ENCODE assay signal across 7 cellular contexts in the genomic region with DNA sequence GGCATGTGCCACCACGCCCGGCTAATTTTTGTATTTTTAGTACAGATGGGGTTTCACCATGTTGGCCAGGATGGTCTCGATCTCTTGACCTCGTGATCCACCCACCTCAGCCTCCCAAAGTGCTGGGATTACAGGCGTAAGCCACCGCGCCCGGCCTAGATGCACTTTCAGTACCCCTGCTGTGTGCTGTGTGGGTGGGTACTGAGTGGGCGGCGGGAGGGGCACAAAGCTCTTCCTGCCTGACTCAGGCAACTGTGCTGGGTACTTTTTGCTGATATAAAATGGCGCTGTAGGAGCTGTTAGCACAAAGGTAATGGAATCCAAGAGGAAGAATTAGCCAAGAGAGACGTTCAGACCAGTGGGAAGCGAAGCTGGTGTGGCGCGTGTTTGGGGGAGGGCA.
A peak's percentile ranks its signal among the peaks of the same experiment; 100 is the strongest.
DNase-seq lines count a peak whose midpoint lies in the region; ATAC-seq and TF ChIP-seq lines count a peak whose summit lies in the region.
"Not testable (repeated sequence)": the region's sequence is repeated elsewhere in the genome, so short reads cannot be mapped to it uniquely, and the experiment has no call there.

No MANE protein-coding gene starts in this region.

- not testable (repeated sequence) for H3K27me3 ChIP-seq in PC-9 (ENCODE audit: insufficient read depth, low read depth); neural progenitor cell

- BruUV-seq in PC-9 (replicated peaks; lab: Mats Ljungman, UMichigan) = not testable (repeated sequence)

- H3K9me2 ChIP-seq in PC-9 (ENCODE audit: insufficient read depth) = not testable (repeated sequence)

- peak overlapping the region; percentile 19 for H3K27ac Mint-ChIP-seq in neural progenitor cell
- H3K27ac Mint-ChIP-seq in type B pancreatic cell = peak overlapping the region; percentile 72

- not testable (repeated sequence) for H3K4me3 ChIP-seq in HEK293 (ENCODE audit: low read depth, low read length); PC-9; neural progenitor cell

- H3K4me3 Mint-ChIP-seq in neural progenitor cell = peak overlapping the region; percentile 12
- peak overlapping the region; percentile 57 for H3K4me3 Mint-ChIP-seq in type B pancreatic cell

- POLR2A ChIA-PET in HEK293 (lab: Yijun Ruan, JAX); PC-9 (lab: Charles Lee; ENCODE audit: unreplicated experiment): not testable (repeated sequence)

- H3F3A ChIP-seq in PC-9 (ENCODE audit: insufficient read depth, low read depth) = not testable (repeated sequence)
- peaks cover 44% of the 10 kb centered on the region for H3F3A ChIP-seq in neural progenitor cell (ENCODE audit: low read depth)

- not testable (repeated sequence) for H3K9ac ChIP-seq in neural progenitor cell

- not testable (repeated sequence) for H3K36me3 ChIP-seq in HEK293 (ENCODE audit: control insufficient read depth in 2 of 2, insufficient read depth in 1 of 2, low read length in 2 of 2); PC-9 (ENCODE audit: low read depth); neural progenitor cell

- ATAC-seq in Right ventricle myocardium inferior = not testable (repeated sequence)

- H3K9me3 ChIP-seq in HEK293 (ENCODE audit: control insufficient read depth, insufficient read depth, low read depth, low read length); PC-9 (ENCODE audit: insufficient read depth, low read depth); neural progenitor cell (ENCODE audit: low read depth): not testable (repeated sequence)

- H3K9me3 Mint-ChIP-seq in neural progenitor cell = peaks cover 14% of the 10 kb centered on the region
- not testable (repeated sequence) for H3K9me3 Mint-ChIP-seq in type B pancreatic cell

- H3K27ac ChIP-seq in HEK293 (ENCODE audit: extremely low read depth, low read depth, low read length); PC-9; neural progenitor cell: not testable (repeated sequence)

- not testable (repeated sequence) for TF ChIP-seq CTCF in HEK293 (tag by site-specific recombination; IDR thresholded peaks at IDR 0.05); PC-9 (conservative IDR thresholded peaks at IDR 0.05); neural progenitor cell (IDR thresholded peaks at IDR 0.05); type B pancreatic cell (conservative IDR thresholded peaks at IDR 0.05)

- peak overlapping the region; percentile 4; the same call in 1 of the 2 replicates for H3K4me2 ChIP-seq in PC-9
- not testable (repeated sequence) for H3K4me2 ChIP-seq in neural progenitor cell

- H3K4me1 Mint-ChIP-seq in neural progenitor cell (peaks cover 27% of the 10 kb centered on the region), type B pancreatic cell (ENCODE audit: unreplicated experiment) (peaks cover 23% of the 10 kb centered on the region)

- intact Hi-C loops in PC-9 (cut with micrococcal nuclease; ENCODE audit: unreplicated experiment); Right ventricle myocardium inferior (cut with DNase I): not testable (repeated sequence)

- H3K79me2 ChIP-seq in PC-9 (ENCODE audit: low read depth); neural progenitor cell (ENCODE audit: low read depth): not testable (repeated sequence)

- not testable (repeated sequence) for H2AFZ ChIP-seq in PC-9; neural progenitor cell (replicated peaks)

- H3K4me1 ChIP-seq in HEK293 (ENCODE audit: control insufficient read depth, insufficient read depth, low read length) = not testable (repeated sequence)
- H3K4me1 ChIP-seq in PC-9 (replicated peaks; ENCODE audit: insufficient read depth) (peaks cover 12% of the 10 kb centered on the region), neural progenitor cell (peaks cover 36% of the 10 kb centered on the region)

- not testable (repeated sequence) for H3K36me3 Mint-ChIP-seq in neural progenitor cell, type B pancreatic cell

- not testable (repeated sequence) for H4K20me1 ChIP-seq in PC-9 (ENCODE audit: insufficient read depth); neural progenitor cell (ENCODE audit: low read depth)

- CTCF ChIA-PET in HEK293 (lab: Yijun Ruan, JAX) = interaction anchor here (0.7 kb wide), 1 partner anchor 8 kb away, joined by 3 read pairs; no protein-coding TSS in a partner anchor
- CTCF ChIA-PET in PC-9 (lab: Charles Lee) = not testable (repeated sequence)

- H3K27me3 Mint-ChIP-seq in neural progenitor cell (ENCODE audit: insufficient read depth, low read depth); type B pancreatic cell: not testable (repeated sequence)

- DNase-seq in CD1c-positive myeloid dendritic cell (ENCODE audit: extremely low spot score) (peak; percentile 58), Right ventricle myocardium inferior (ENCODE audit: missing footprints) (peak; percentile 53)
- DNase-seq in PC-9; neural progenitor cell (ENCODE audit: low spot score); type B pancreatic cell (ENCODE audit: extremely low spot score, unreplicated experiment): not testable (repeated sequence)
- peak; percentile 31 for DNase-seq in activated CD8-positive, alpha-beta memory T cell treated with anti-CD3 and anti-CD28 coated beads, Interleukin-2, amount 50 U/mL, for 4 hours

TF ChIP-seq in HEK293, 187 proteins besides CTCF, POLR2A, EP300 and RAD21:
- peak; percentile 73 for TF ChIP-seq EGR2 (tag by site-specific recombination; IDR thresholded peaks at IDR 0.05; ENCODE audit: low read depth)
- peak; percentile 62 for TF ChIP-seq KLF1 (tag by site-specific recombination; IDR thresholded peaks at IDR 0.05)
- TF ChIP-seq ZFHX2 (tag by site-specific recombination; conservative IDR thresholded peaks at IDR 0.05) = peak; percentile 87
